In genomic region chr17:17837380-17837821, GRCh38 we compare ENCODE assay signal across 1 cellular context.
A peak's percentile ranks its signal among the peaks of the same experiment; 100 is the strongest.
TF ChIP-seq lines count a peak whose summit lies in the region.

No MANE protein-coding gene starts in this region.

TF ChIP-seq in HepG2, 621 proteins besides CTCF, POLR2A, EP300 and RAD21 (continued from another document and continues in another):
- TF ChIP-seq ATF4 (CRISPR knock-in tag; IDR thresholded peaks at IDR 0.05) (peak in 1 of 2 experiments; percentile 98; a peak in 2 of 4 replicates), ZNF598 (CRISPR knock-in tag; IDR thresholded peaks at IDR 0.05; ENCODE audit: borderline replicate concordance) (no peak), AKAP8 (CRISPR knock-in tag; IDR thresholded peaks at IDR 0.05) (peak; percentile 76; the same call in 1 of the 2 replicates), SOX13 (IDR thresholded peaks at IDR 0.05) (no peak), SOX13 (CRISPR knock-in tag; conservative IDR thresholded peaks at IDR 0.05 in 1 of 2, IDR thresholded peaks at IDR 0.05 in 1 of 2) (0 out of 4 replicates have a peak, but pooled peaks of 1 of the 2 experiments have one; percentile 0), ZNF605 (CRISPR knock-in tag; IDR thresholded peaks at IDR 0.05) (peak; percentile 20; the same call in 1 of the 2 replicates), NR3C1 (CRISPR knock-in tag; IDR thresholded peaks at IDR 0.05) (no peak), ZNF772 (CRISPR knock-in tag; IDR thresholded peaks at IDR 0.05) (no peak), DPF2 (CRISPR knock-in tag; IDR thresholded peaks at IDR 0.05; ENCODE audit: borderline replicate concordance, low read depth) (0 out of 2 replicates have a peak, but pooled peaks have one; percentile 21), CSRNP2 (CRISPR knock-in tag; conservative IDR thresholded peaks at IDR 0.05; ENCODE audit: low read depth) (no peak), POLR2G (IDR thresholded peaks at IDR 0.05; ENCODE audit: low read depth, low read length) (peak; percentile 46; the same call in 1 of the 2 replicates), SKI (IDR thresholded peaks at IDR 0.05; ENCODE audit: partially characterized antibody) (no peak), RBM22 (optimal IDR thresholded peaks at IDR 0.05; ENCODE audit: low read length) (no peak), TMF1 (CRISPR knock-in tag; IDR thresholded peaks at IDR 0.05; ENCODE audit: low read depth) (no peak), SMARCE1 (IDR thresholded peaks at IDR 0.05; ENCODE audit: borderline replicate concordance) (no peak), GATAD1 (CRISPR knock-in tag; IDR thresholded peaks at IDR 0.05) (no peak), ZNF513 (CRISPR knock-in tag; conservative IDR thresholded peaks at IDR 0.05) (no peak), JUN (CRISPR knock-in tag; IDR thresholded peaks at IDR 0.05) (no peak), ZNF333 (CRISPR knock-in tag; IDR thresholded peaks at IDR 0.05; ENCODE audit: borderline replicate concordance) (no peak), SALL2 (CRISPR knock-in tag; IDR thresholded peaks at IDR 0.05) (no peak), MYC (CRISPR knock-in tag; IDR thresholded peaks at IDR 0.05; ENCODE audit: borderline replicate concordance) (no peak), FOSL1 (CRISPR knock-in tag; IDR thresholded peaks at IDR 0.05; ENCODE audit: borderline replicate concordance) (no peak), KDM1A (CRISPR knock-in tag; IDR thresholded peaks at IDR 0.05) (no peak), CCDC6 (CRISPR knock-in tag; IDR thresholded peaks at IDR 0.05) (no peak), TAF15 (IDR thresholded peaks at IDR 0.05; ENCODE audit: low read depth, low read length, poor library complexity, severe bottlenecking) (no peak), RXRA (CRISPR knock-in tag; IDR thresholded peaks at IDR 0.05) (no peak), CEBPG (CRISPR knock-in tag; IDR thresholded peaks at IDR 0.05) (peak; percentile 87), ZNF280B (CRISPR knock-in tag; IDR thresholded peaks at IDR 0.05; ENCODE audit: borderline replicate concordance) (no peak), ZNF510 (CRISPR knock-in tag; IDR thresholded peaks at IDR 0.05; ENCODE audit: low read depth) (no peak), PPARG (CRISPR knock-in tag; conservative IDR thresholded peaks at IDR 0.05) (no peak), PTBP1 (IDR thresholded peaks at IDR 0.05; ENCODE audit: low read depth, low read length, poor library complexity, severe bottlenecking) (no peak), AGO1 (IDR thresholded peaks at IDR 0.05; ENCODE audit: low read depth, low read length, poor library complexity, severe bottlenecking) (no peak), HOXA9 (CRISPR knock-in tag; IDR thresholded peaks at IDR 0.05; ENCODE audit: borderline replicate concordance) (no peak), ZNF790 (CRISPR knock-in tag; IDR thresholded peaks at IDR 0.05; ENCODE audit: borderline replicate concordance) (no peak), ATF7 (IDR thresholded peaks at IDR 0.05) (no peak), ATF7 (CRISPR knock-in tag; IDR thresholded peaks at IDR 0.05) (no peak), PRMT3 (CRISPR knock-in tag; IDR thresholded peaks at IDR 0.05; ENCODE audit: borderline replicate concordance, low read depth) (no peak), ZNF441 (CRISPR knock-in tag; IDR thresholded peaks at IDR 0.05; ENCODE audit: borderline replicate concordance) (no peak), NFKBIZ (CRISPR knock-in tag; IDR thresholded peaks at IDR 0.05) (no peak), ZNF615 (CRISPR knock-in tag; IDR thresholded peaks at IDR 0.05; ENCODE audit: borderline replicate concordance) (no peak), ZNF567 (CRISPR knock-in tag; IDR thresholded peaks at IDR 0.05; ENCODE audit: borderline replicate concordance) (peak; percentile 38; the same call in 1 of the 2 replicates), FOXA3 (CRISPR knock-in tag; IDR thresholded peaks at IDR 0.05) (no peak), ZNF460 (CRISPR knock-in tag; IDR thresholded peaks at IDR 0.05; ENCODE audit: borderline replicate concordance) (no peak), ZBTB7A (CRISPR knock-in tag; IDR thresholded peaks at IDR 0.05) (no peak), ZBTB43 (CRISPR knock-in tag; conservative IDR thresholded peaks at IDR 0.05) (peak; percentile 60; the same call in 1 of the 2 replicates), TFDP1 (CRISPR knock-in tag; IDR thresholded peaks at IDR 0.05; ENCODE audit: borderline replicate concordance) (no peak), ZNF326 (CRISPR knock-in tag; IDR thresholded peaks at IDR 0.05; ENCODE audit: borderline replicate concordance) (no peak), MTA1 (CRISPR knock-in tag; IDR thresholded peaks at IDR 0.05; ENCODE audit: borderline replicate concordance) (no peak), ZNF780A (CRISPR knock-in tag; IDR thresholded peaks at IDR 0.05) (no peak), HBP1 (CRISPR knock-in tag; IDR thresholded peaks at IDR 0.05; ENCODE audit: low read depth) (0 out of 2 replicates have a peak, but pooled peaks have one; percentile 4), XBP1 (CRISPR knock-in tag; IDR thresholded peaks at IDR 0.05) (no peak), ZNF264 (CRISPR knock-in tag; IDR thresholded peaks at IDR 0.05) (no peak), ATM (IDR thresholded peaks at IDR 0.05; ENCODE audit: borderline replicate concordance) (no peak), ZNF33A (CRISPR knock-in tag; IDR thresholded peaks at IDR 0.05; ENCODE audit: borderline replicate concordance) (no peak), ATF1 (CRISPR knock-in tag; IDR thresholded peaks at IDR 0.05) (no peak), ZNF18 (CRISPR knock-in tag; IDR thresholded peaks at IDR 0.05; ENCODE audit: insufficient replicate concordance) (no peak), MIER2 (CRISPR knock-in tag; IDR thresholded peaks at IDR 0.05) (no peak), MTF2 (CRISPR knock-in tag; IDR thresholded peaks at IDR 0.05; ENCODE audit: borderline replicate concordance) (no peak), THRA (CRISPR knock-in tag; IDR thresholded peaks at IDR 0.05; ENCODE audit: borderline replicate concordance) (no peak), HOXA3 (CRISPR knock-in tag; IDR thresholded peaks at IDR 0.05) (peak; percentile 9)
